In the genomic region with DNA sequence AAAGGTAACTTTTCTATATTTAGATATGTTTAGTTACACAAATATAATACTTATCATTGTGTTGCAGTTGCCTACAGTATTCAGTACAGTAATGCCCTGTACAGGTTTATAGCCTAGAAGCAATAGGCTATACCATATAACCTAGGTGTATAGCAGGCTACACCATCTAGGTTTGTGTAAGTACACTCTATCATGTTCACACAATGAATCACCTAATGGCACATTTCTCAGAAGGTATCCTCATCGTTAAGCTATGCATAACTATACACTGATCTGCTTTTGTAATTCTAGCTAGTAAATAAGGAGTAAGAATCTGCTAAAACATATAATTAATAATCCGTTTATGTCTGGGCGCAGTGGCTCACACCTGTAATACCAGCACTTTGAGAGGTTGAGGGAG, we compare ENCODE assay signal across 26 cellular contexts.
"Had no signal": no experiment of that assay in that cellular context is flagged by ENCODE, and none has a peak within 500 bp of the region (broad histone marks: within the 10 kb centered on the region; RNA-seq: fewer than 3 reads in every experiment).

No MANE protein-coding gene starts in this region.

- H3K4me3 ChIP-seq: stomach, suprapubic skin, testis, thoracic aorta, thyroid gland, tibial artery, tibial nerve, transverse colon, upper lobe of left lung, upper lobe of right lung, uterus, vagina had no signal

- ATAC-seq: stimulated activated effector memory CD8-positive, alpha-beta T cell treated with anti-CD3 and anti-CD28 coated beads, Interleukin-12 subunit alpha, Interleukin-12 subunit beta, amount 100 ng/mL, for 72 hours; stimulated activated memory B cell treated with anti-CD40 and anti-IgM and Interleukin-4, amounts not matched to agents 10 μg/mL and 1 μg/mL and 100 μg/mL, for 72 hours; stimulated activated naive B cell treated with anti-CD40 and anti-IgM and Interleukin-4, amounts not matched to agents 10 μg/mL and 1 μg/mL and 100 μg/mL, for 72 hours; stimulated activated naive CD8-positive, alpha-beta T cell treated with anti-CD3 and anti-CD28 coated beads, Interleukin-15, amount 100 ng/mL, for 72 hours; stimulated activated naive CD8-positive, alpha-beta T cell treated with anti-CD3 and anti-CD28 coated beads, Interleukin-15, Interleukin-2, amounts not matched to agents 100 U/mL and 50 U/mL, for 24 hours; upper lobe of right lung had no signal

- H3K4me1 ChIP-seq: suprapubic skin, testis, tibial nerve, upper lobe of left lung, upper lobe of right lung, uterus, vagina had no signal

- H3K36me3 ChIP-seq: thoracic aorta, thyroid gland, transverse colon, upper lobe of left lung, upper lobe of right lung, uterus, vagina had no signal

- FAIRE-seq: urothelium cell line had no signal

- H3K27ac ChIP-seq: stomach, suprapubic skin, testis, thoracic aorta, thyroid gland, tibial artery, tibial nerve, transverse colon, upper lobe of left lung, upper lobe of right lung, uterus, vagina had no signal

- H3K27me3 ChIP-seq: stomach, suprapubic skin, testis, thyroid gland, tibial artery, tibial nerve, transverse colon, upper lobe of left lung, upper lobe of right lung, uterus, vagina had no signal

- H3K9me3 ChIP-seq: stomach, suprapubic skin, testis, thyroid gland, tibial artery, tibial nerve, transverse colon, upper lobe of left lung, upper lobe of right lung, uterus, vagina had no signal

- DNase-seq: stimulated activated CD4-positive, alpha-beta T cell treated with anti-CD3 and anti-CD28 coated beads, Interleukin-2, amount 100 ng/mL, for 48 hours; stimulated activated CD4-positive, alpha-beta T cell treated with anti-CD3 and anti-CD28 coated beads, Interleukin-4, amount 100 ng/mL, for 1 hour; stimulated activated CD4-positive, alpha-beta T cell treated with anti-CD3 and anti-CD28 coated beads, Interleukin-4, amount 100 ng/mL, for 24 hours; stimulated activated CD4-positive, alpha-beta T cell treated with anti-CD3 and anti-CD28 coated beads, Interleukin-4, amount 100 ng/mL, for 4 hours; stimulated activated CD8-positive, alpha-beta memory T cell treated with anti-CD3 and anti-CD28 coated beads, Interleukin-4, amount 100 ng/mL, for 48 hours; stimulated activated naive B cell treated with anti-CD40 and anti-IgM and Interleukin-4, amounts not matched to agents 10 μg/mL and 1 μg/mL and 100 μg/mL, for 72 hours; stimulated activated naive CD4-positive, alpha-beta T cell; stimulated activated naive CD4-positive, alpha-beta T cell treated with Interleukin-2 at 50 U/mL for 16 hours; stimulated activated naive CD8-positive, alpha-beta T cell treated with anti-CD3 and anti-CD28 coated beads, Interleukin-15, amount 100 ng/mL, for 72 hours; stimulated activated naive CD8-positive, alpha-beta T cell treated with anti-CD3 and anti-CD28 coated beads, Interleukin-15, Interleukin-2, amounts not matched to agents 100 U/mL and 50 U/mL, for 24 hours; stomach; substantia nigra; testis; thyroid gland; tibial artery; transverse colon; upper lobe of left lung; upper lobe of right lung; uterus had no signal
